Comparison of ENCODE assay signal across 19 cellular contexts in genomic region chr2:206555721-206556120, GRCh38.
"Had no signal": no experiment of that assay in that cellular context is flagged by ENCODE, and none has a peak within 500 bp of the region (broad histone marks: within the 10 kb centered on the region; RNA-seq: fewer than 3 reads in every experiment).

No MANE protein-coding gene starts in this region.

- H3K4me3 ChIP-seq: esophagus squamous epithelium, left lung, lower lobe of right lung, pancreas, prostate gland, transverse colon had no signal

- H3K36me3 ChIP-seq: esophagus squamous epithelium, left lung, lower lobe of right lung, pancreas, prostate gland, transverse colon, WERI-Rb-1 had no signal

- H3K4me1 ChIP-seq: left lung, lower lobe of right lung, pancreas, prostate gland, transverse colon had no signal

- ATAC-seq: activated CD4-positive, CD25-positive, alpha-beta regulatory T cell treated with anti-CD3 and anti-CD28 coated beads, Interleukin-2, amount 50 U/mL, for 24 hours; activated naive CD8-positive, alpha-beta T cell treated with anti-CD3 and anti-CD28 coated beads, Interleukin-2, amount 50 U/mL, for 24 hours; lower lobe of right lung; sciatic nerve; stimulated activated effector memory CD8-positive, alpha-beta T cell treated with anti-CD3 and anti-CD28 coated beads, Interleukin-12 subunit alpha, Interleukin-12 subunit beta, amount 100 ng/mL, for 72 hours had no signal

- H3K27me3 ChIP-seq: esophagus squamous epithelium had no signal

- DNase-seq: activated CD4-positive, alpha-beta memory T cell treated with anti-CD3 and anti-CD28 coated beads for 36 hours; activated CD4-positive, alpha-beta T cell treated with anti-CD3 and anti-CD28 coated beads, Interleukin-2, amount 10 ng/mL, durations not matched to agents 24 days and 14 days; activated naive CD8-positive, alpha-beta T cell treated with anti-CD3 and anti-CD28 coated beads, Interleukin-2, amount 50 U/mL, for 24 hours; activated T-cell treated with anti-CD3 and anti-CD28 coated beads, Interleukin-2, amount 50 U/mL, for 48 hours; esophagus squamous epithelium; left lung; lower lobe of right lung; nucleus accumbens; pancreas; retina; stimulated activated CD4-positive, alpha-beta T cell treated with anti-CD3 and anti-CD28 coated beads, Interleukin-4, amount 100 ng/mL, for 24 hours; T-helper 17 cell; T1000; transverse colon; WERI-Rb-1 had no signal

- H3K27ac ChIP-seq: esophagus squamous epithelium, left lung, lower lobe of right lung, pancreas, prostate gland, transverse colon, WERI-Rb-1 had no signal

- H3K9me3 ChIP-seq: esophagus squamous epithelium, left lung, lower lobe of right lung, pancreas, prostate gland, transverse colon had no signal
